In the genomic region with DNA sequence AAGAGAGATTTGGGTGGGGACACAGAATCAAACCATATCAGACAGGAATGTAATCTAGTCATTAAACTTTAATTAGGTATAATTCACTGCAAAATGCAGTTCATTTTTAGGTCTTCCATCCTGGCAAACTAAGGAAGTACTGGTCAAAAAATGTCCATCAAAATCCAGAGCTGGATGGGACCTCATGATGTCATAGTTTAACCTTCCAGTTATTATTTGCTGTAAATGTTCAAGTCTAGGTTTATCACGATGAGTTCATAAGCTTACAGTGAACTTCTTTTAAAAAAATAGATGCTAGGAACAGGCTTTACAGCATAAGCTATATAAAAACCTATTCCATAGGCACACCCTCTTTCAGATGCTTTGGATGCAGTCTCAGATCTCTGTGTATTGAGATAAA, we compare ENCODE assay signal across 8 cellular contexts.
"Had no signal": no experiment of that assay in that cellular context is flagged by ENCODE, and none has a peak within 500 bp of the region (broad histone marks: within the 10 kb centered on the region; RNA-seq: fewer than 3 reads in every experiment).

No MANE protein-coding gene starts in this region.

- H3K27ac ChIP-seq: GM23248 had no signal

- H3K36me3 Mint-ChIP-seq: IgD-negative memory B cell had no signal

- ATAC-seq: HCT116 had no signal

- H3K4me1 ChIP-seq: HAP-1 had no signal

- H3K9me3 Mint-ChIP-seq: IgD-negative memory B cell had no signal

- FAIRE-seq: HTR-8/SVneo had no signal

- H3K9me3 ChIP-seq: HAP-1 had no signal

- H3K4me3 ChIP-seq: GM23248, HAP-1 had no signal

- H3K27me3 Mint-ChIP-seq: IgD-negative memory B cell had no signal

- H3K36me3 ChIP-seq: HAP-1 had no signal

- H3K27ac Mint-ChIP-seq: IgD-negative memory B cell had no signal

- DNase-seq: GM23248, GOT3, H7, KBM-7 had no signal
